In genomic region chr12:112674539-112674938, GRCh38 we compare ENCODE assay signal across 30 cellular contexts.
"Had no signal": no experiment of that assay in that cellular context is flagged by ENCODE, and none has a peak within 500 bp of the region (broad histone marks: within the 10 kb centered on the region; RNA-seq: fewer than 3 reads in every experiment).

No MANE protein-coding gene starts in this region.

- H3K4me3 Mint-ChIP-seq: naive B cell; naive thymus-derived CD8-positive, alpha-beta T cell; natural killer cell treated with Interleukin-12 subunit alpha and Interleukin-12 subunit beta and Interleukin-15 and Interleukin-18, amount 100 ng/mL, for 72 hours; nephron progenitor cell; neural crest cell; stimulated activated effector memory CD8-positive, alpha-beta T cell treated with anti-CD3 and anti-CD28 coated beads, Interleukin-12 subunit alpha, Interleukin-12 subunit beta, amount 100 ng/mL, for 72 hours; stimulated activated naive B cell treated with anti-CD40 and anti-IgM and Interleukin-4, amounts not matched to agents 10 μg/mL and 1 μg/mL and 100 μg/mL, for 72 hours; stimulated activated naive CD8-positive, alpha-beta T cell treated with anti-CD3 and anti-CD28 coated beads, Interleukin-15, amount 100 ng/mL, for 72 hours had no signal

- H3K27ac ChIP-seq: neutrophil, pancreas, psoas muscle, right lobe of liver, sigmoid colon, thoracic aorta, thyroid gland, tibial nerve, upper lobe of left lung, vagina had no signal

- H3K27ac Mint-ChIP-seq: naive B cell; naive thymus-derived CD8-positive, alpha-beta T cell; natural killer cell treated with Interleukin-12 subunit alpha and Interleukin-12 subunit beta and Interleukin-15 and Interleukin-18, amount 100 ng/mL, for 72 hours; nephron progenitor cell; progenitor cell of endocrine pancreas; stimulated activated effector memory CD8-positive, alpha-beta T cell treated with anti-CD3 and anti-CD28 coated beads, Interleukin-12 subunit alpha, Interleukin-12 subunit beta, amount 100 ng/mL, for 72 hours; stimulated activated naive B cell treated with anti-CD40 and anti-IgM and Interleukin-4, amounts not matched to agents 10 μg/mL and 1 μg/mL and 100 μg/mL, for 72 hours; stimulated activated naive CD8-positive, alpha-beta T cell treated with anti-CD3 and anti-CD28 coated beads, Interleukin-15, amount 100 ng/mL, for 72 hours had no signal

- ATAC-seq: naive thymus-derived CD8-positive, alpha-beta T cell; natural killer cell treated with Interleukin-12 subunit alpha and Interleukin-12 subunit beta and Interleukin-15 and Interleukin-18, amount 100 ng/mL, for 72 hours; pancreas; psoas muscle; right cardiac atrium; right lobe of liver; stimulated activated effector memory CD8-positive, alpha-beta T cell treated with anti-CD3 and anti-CD28 coated beads, Interleukin-12 subunit alpha, Interleukin-12 subunit beta, amount 100 ng/mL, for 72 hours; stimulated activated naive B cell treated with anti-CD40 and anti-IgM and Interleukin-4, amounts not matched to agents 10 μg/mL and 1 μg/mL and 100 μg/mL, for 72 hours; stimulated activated naive CD8-positive, alpha-beta T cell treated with anti-CD3 and anti-CD28 coated beads, Interleukin-15, amount 100 ng/mL, for 72 hours; stimulated activated naive CD8-positive, alpha-beta T cell treated with anti-CD3 and anti-CD28 coated beads, Interleukin-15, Interleukin-2, amounts not matched to agents 100 U/mL and 50 U/mL, for 24 hours had no signal

- H3K4me1 ChIP-seq: pancreas, psoas muscle, right lobe of liver, sigmoid colon, thyroid gland, tibial nerve, upper lobe of left lung, vagina had no signal

- H3K4me1 Mint-ChIP-seq: naive B cell; naive thymus-derived CD8-positive, alpha-beta T cell; neural crest cell; stimulated activated effector memory CD8-positive, alpha-beta T cell treated with anti-CD3 and anti-CD28 coated beads, Interleukin-12 subunit alpha, Interleukin-12 subunit beta, amount 100 ng/mL, for 72 hours; stimulated activated naive B cell treated with anti-CD40 and anti-IgM and Interleukin-4, amounts not matched to agents 10 μg/mL and 1 μg/mL and 100 μg/mL, for 72 hours; stimulated activated naive CD8-positive, alpha-beta T cell treated with anti-CD3 and anti-CD28 coated beads, Interleukin-15, amount 100 ng/mL, for 72 hours had no signal

- H3K36me3 Mint-ChIP-seq: naive B cell; naive thymus-derived CD8-positive, alpha-beta T cell; natural killer cell treated with Interleukin-12 subunit alpha and Interleukin-12 subunit beta and Interleukin-15 and Interleukin-18, amount 100 ng/mL, for 72 hours; stimulated activated effector memory CD8-positive, alpha-beta T cell treated with anti-CD3 and anti-CD28 coated beads, Interleukin-12 subunit alpha, Interleukin-12 subunit beta, amount 100 ng/mL, for 72 hours; stimulated activated naive B cell treated with anti-CD40 and anti-IgM and Interleukin-4, amounts not matched to agents 10 μg/mL and 1 μg/mL and 100 μg/mL, for 72 hours had no signal

- DNase-seq: naive B cell; naive thymus-derived CD8-positive, alpha-beta T cell; nephron progenitor cell; occipital lobe; pancreas; posterior cingulate gyrus; psoas muscle; right cardiac atrium; right lobe of liver; sigmoid colon; small intestine; stimulated activated CD4-positive, alpha-beta T cell treated with anti-CD3 and anti-CD28 coated beads, Interleukin-15, amount 100 ng/mL, for 24 hours; stimulated activated CD4-positive, alpha-beta T cell treated with anti-CD3 and anti-CD28 coated beads, Interleukin-2, amount 100 ng/mL, for 24 hours; stimulated activated CD4-positive, alpha-beta T cell treated with anti-CD3 and anti-CD28 coated beads, Interleukin-2, amount 100 ng/mL, for 48 hours; stimulated activated CD4-positive, alpha-beta T cell treated with anti-CD3 and anti-CD28 coated beads, Interleukin-4, amount 100 ng/mL, for 24 hours; stimulated activated naive B cell treated with anti-CD40 and anti-IgM and Interleukin-4, amounts not matched to agents 10 μg/mL and 1 μg/mL and 100 μg/mL, for 72 hours; stimulated activated naive CD8-positive, alpha-beta T cell treated with anti-CD3 and anti-CD28 coated beads, Interleukin-15, amount 100 ng/mL, for 72 hours; stimulated activated naive CD8-positive, alpha-beta T cell treated with anti-CD3 and anti-CD28 coated beads, Interleukin-15, Interleukin-2, amounts not matched to agents 100 U/mL and 50 U/mL, for 24 hours; substantia nigra; thyroid gland; trophoblast cell; upper lobe of left lung had no signal

- H3K9me3 ChIP-seq: neutrophil, pancreas, psoas muscle, right lobe of liver, sigmoid colon, thoracic aorta, thyroid gland, tibial nerve, upper lobe of left lung, vagina had no signal

- H3K36me3 ChIP-seq: neutrophil, pancreas, right lobe of liver, sigmoid colon, thoracic aorta, thyroid gland, tibial nerve, upper lobe of left lung, vagina had no signal

- H3K9me3 Mint-ChIP-seq: natural killer cell treated with Interleukin-12 subunit alpha and Interleukin-12 subunit beta and Interleukin-15 and Interleukin-18, amount 100 ng/mL, for 72 hours; nephron progenitor cell; neural crest cell; stimulated activated effector memory CD8-positive, alpha-beta T cell treated with anti-CD3 and anti-CD28 coated beads, Interleukin-12 subunit alpha, Interleukin-12 subunit beta, amount 100 ng/mL, for 72 hours; stimulated activated naive B cell treated with anti-CD40 and anti-IgM and Interleukin-4, amounts not matched to agents 10 μg/mL and 1 μg/mL and 100 μg/mL, for 72 hours; stimulated activated naive CD8-positive, alpha-beta T cell treated with anti-CD3 and anti-CD28 coated beads, Interleukin-15, amount 100 ng/mL, for 72 hours had no signal

- H3K4me3 ChIP-seq: pancreas, psoas muscle, right lobe of liver, sigmoid colon, thoracic aorta, thyroid gland, tibial nerve, upper lobe of left lung, vagina had no signal

- H3K27me3 ChIP-seq: right lobe of liver, thyroid gland, tibial nerve, upper lobe of left lung, vagina had no signal
